Comparison of ENCODE assay signal across 10 cellular contexts in genomic region chr14:65791551-65791981, GRCh38.
DNase-seq lines count a peak whose midpoint lies in the region; ATAC-seq, FAIRE-seq and TF ChIP-seq lines count a peak whose summit lies in the region.
"Had no signal": no experiment of that assay in that cellular context is flagged by ENCODE, and none has a peak within 500 bp of the region (broad histone marks: within the 10 kb centered on the region; RNA-seq: fewer than 3 reads in every experiment).

No MANE protein-coding gene starts in this region.

- POLR2A ChIA-PET in CD8-positive, alpha-beta T cell (lab: Charles Lee), result no interaction called here
- POLR2A ChIA-PET in GM12878 (lab: Charles Lee), result no interaction called here

- no peaks in the 10 kb centered on the region for H3K36me3 ChIP-seq in CD8-positive, alpha-beta T cell (ENCODE audit: insufficient read depth, low read length)
- H3K36me3 ChIP-seq in GM12878 (ENCODE audit: control insufficient read depth in 2 of 2, insufficient read depth in 2 of 2, low read length in 1 of 2) (no peaks in the 10 kb centered on the region), mucosa of descending colon (ENCODE audit: low read depth) (no peaks in the 10 kb centered on the region)
- H3K36me3 ChIP-seq: sigmoid colon had no signal

- ATAC-seq in CD8-positive, alpha-beta T cell, result peak; percentile 69
- ATAC-seq in GM12878 (peak; percentile 37; the same call in 2 of the 3 replicates), mucosa of descending colon (peak; percentile 28)

- H3K27me3 Mint-ChIP-seq in CD8-positive, alpha-beta T cell (ENCODE audit: low read depth), result peaks cover 8% of the 10 kb centered on the region

- no peaks in the 10 kb centered on the region for H3K4me1 Mint-ChIP-seq in CD8-positive, alpha-beta T cell (ENCODE audit: low read depth)

- no TSS peak for BruUV-seq in GM12878 (replicated peaks; lab: Mats Ljungman, UMichigan)

- SMC1A ChIA-PET in GM12878 (lab: Charles Lee; ENCODE audit: uncharacterized antibody, unreplicated experiment), result no interaction called here

- intact Hi-C loops in CD8-positive, alpha-beta T cell (cut with DNase I, micrococcal nuclease), result no loop called here
- intact Hi-C loops in GM12878 (cut with micrococcal nuclease; ENCODE audit: unreplicated experiment) (no loop called here), mucosa of descending colon (cut with DNase I, micrococcal nuclease) (no loop called here)

- H3K9me3 Mint-ChIP-seq in CD8-positive, alpha-beta T cell, result no peaks in the 10 kb centered on the region

- in situ Hi-C loops in GM12878 (cut with MboI), result no loop called here

- peaks cover 3% of the 10 kb centered on the region for H3K4me1 ChIP-seq in CD8-positive, alpha-beta T cell (ENCODE audit: insufficient read depth, low read length)
- no peaks in the 10 kb centered on the region for H3K4me1 ChIP-seq in GM12878 (ENCODE audit: control insufficient read depth, insufficient read depth, low read length)
- no peaks in the 10 kb centered on the region for H3K4me1 ChIP-seq in mucosa of descending colon (ENCODE audit: low read depth)
- H3K4me1 ChIP-seq: sigmoid colon had no signal

- no peaks in the 10 kb centered on the region for H3K36me3 Mint-ChIP-seq in CD8-positive, alpha-beta T cell

- 25% methylated on average over 4 of the region's 4 CpGs for WGBS in GM12878 (ENCODE audit: insufficient coverage, insufficient replicate concordance, low lambda C conversion rate, missing lambda C conversion rate)

- H2AFZ ChIP-seq in GM12878 (ENCODE audit: control insufficient read depth, low read depth, low read length), result no peak overlapping the region

- H3K4me3 Mint-ChIP-seq in CD8-positive, alpha-beta T cell, result no peak overlapping the region

- CTCF ChIA-PET in CD8-positive, alpha-beta T cell (lab: Charles Lee), result interaction anchor here (1.7 kb wide), 1 partner anchor 168 kb away, joined by 4 read pairs; no protein-coding TSS in a partner anchor
- CTCF ChIA-PET in GM12878 (lab: Yijun Ruan, JAX), result interaction anchor here (1.6 kb wide), 1 partner anchor 33 kb away, joined by 4 read pairs; no protein-coding TSS in a partner anchor

- no peaks in the 10 kb centered on the region for H3K79me2 ChIP-seq in GM12878 (ENCODE audit: control insufficient read depth, insufficient read depth, low read length)

- no peak overlapping the region for H3K27ac ChIP-seq in CD8-positive, alpha-beta T cell (ENCODE audit: low read depth, low read length)
- H3K27ac ChIP-seq in GM12878 (ENCODE audit: control insufficient read depth, insufficient read depth), result no peak overlapping the region
- H3K27ac ChIP-seq: sigmoid colon had no signal

- DNase-seq in CD8-positive, alpha-beta T cell, result peak in 1 of 7 experiments; percentile 37
- DNase-seq in HS-5 (ENCODE audit: low read depth) (peak; percentile 84), GM12878 (ENCODE audit: low read depth, low spot score) (peak; percentile 5), mucosa of descending colon (no peak), NOMO-1 treated with dmso at 0.1 percent for 144 hours (lab: John Stamatoyannopoulos, UW; ENCODE audit: unreplicated experiment) (no peak), NCI-H2107 treated with DMSO at 0.1 percent for 48 hours (lab: John Stamatoyannopoulos, UW; ENCODE audit: unreplicated experiment) (no peak), NCI-H1694 (lab: John Stamatoyannopoulos, UW) (no peak)
- DNase-seq in activated CD4-positive, alpha-beta T cell treated with anti-CD3 and anti-CD28 coated beads, Interleukin-2, amount 50 U/mL, for 1 hour, result no peak
- DNase-seq: activated T-cell treated with anti-CD3 and anti-CD28 coated beads for 4 hours, sigmoid colon had no signal

- H4K20me1 ChIP-seq in GM12878 (ENCODE audit: control insufficient read depth, insufficient read depth), result no peaks in the 10 kb centered on the region

- TF ChIP-seq RAD21 in GM12878 (IDR thresholded peaks at IDR 0.05; ENCODE audit: insufficient read depth, low read depth, low read length), result no peak

- H3K27ac Mint-ChIP-seq in CD8-positive, alpha-beta T cell, result no peak overlapping the region

- TF ChIP-seq POLR2A in GM12878 (IDR thresholded peaks at IDR 0.05; ENCODE audit: low read depth, low read length), result no peak

- no peaks in the 10 kb centered on the region for H3K9me3 ChIP-seq in CD8-positive, alpha-beta T cell (ENCODE audit: low read length)
- H3K9me3 ChIP-seq in GM12878 (replicated peaks; ENCODE audit: control insufficient read depth, insufficient read depth, low read length) (no peaks in the 10 kb centered on the region; the same call in 2 of the 3 replicates), mucosa of descending colon (no peaks in the 10 kb centered on the region)
- H3K9me3 ChIP-seq: sigmoid colon had no signal

- no peak overlapping the region for H3K4me3 ChIP-seq in CD8-positive, alpha-beta T cell (ENCODE audit: low read depth, low read length)
- H3K4me3 ChIP-seq in GM12878 (no peak overlapping the region), mucosa of descending colon (no peak overlapping the region)
- H3K4me3 ChIP-seq: sigmoid colon had no signal

- no peaks in the 10 kb centered on the region for H3K27me3 ChIP-seq in CD8-positive, alpha-beta T cell (ENCODE audit: insufficient read depth, low read length)
- no peaks in the 10 kb centered on the region for H3K27me3 ChIP-seq in GM12878 (replicated peaks in 1 of 2; ENCODE audit: control insufficient read depth in 2 of 2, insufficient read depth in 2 of 2, low read length in 1 of 2)
- H3K27me3 ChIP-seq: sigmoid colon had no signal

- TF ChIP-seq EP300 in GM12878 (IDR thresholded peaks at IDR 0.05; ENCODE audit: borderline replicate concordance in 1 of 2, control insufficient read depth in 1 of 2, low read depth in 2 of 2, low read length in 2 of 2), result no peak

- TF ChIP-seq CTCF in CD8-positive, alpha-beta T cell (IDR thresholded peaks at IDR 0.05), result no peak
- TF ChIP-seq CTCF in GM12878 (IDR thresholded peaks at IDR 0.05 in 2 of 3, conservative IDR thresholded peaks at IDR 0.05 in 1 of 3; ENCODE audit: control insufficient read depth in 2 of 3, extremely low read depth in 1 of 3, insufficient read depth in 1 of 3, low read depth in 3 of 3, low read length in 3 of 3) (no peak), mucosa of descending colon (IDR thresholded peaks at IDR 0.05) (no peak)

- no peak overlapping the region for H3K9ac ChIP-seq in GM12878 (ENCODE audit: control insufficient read depth, insufficient read depth, low read length)

- RAD21 ChIA-PET in GM12878 (lab: Charles Lee; ENCODE audit: unreplicated experiment), result no interaction called here

- peak; percentile 96 for FAIRE-seq in GM12878 (lab: Jason Lieb, UNC)

- H3K4me2 ChIP-seq in GM12878 (ENCODE audit: control insufficient read depth, insufficient read depth), result no peak overlapping the region

TF ChIP-seq in GM12878, 131 proteins besides CTCF, POLR2A, EP300 and RAD21 (continues in another document):
- TF ChIP-seq SMAD1 (IDR thresholded peaks at IDR 0.05; ENCODE audit: low read depth, partially characterized antibody) (no peak), ZNF207 (IDR thresholded peaks at IDR 0.05; ENCODE audit: borderline replicate concordance) (no peak), FOXK2 (IDR thresholded peaks at IDR 0.05) (no peak), EED (IDR thresholded peaks at IDR 0.05; ENCODE audit: low read depth) (peak; percentile 16; the same call in 1 of the 2 replicates), FOS (IDR thresholded peaks at IDR 0.05; ENCODE audit: borderline replicate concordance, extremely low read depth, insufficient read length) (no peak), SMAD5 (IDR thresholded peaks at IDR 0.05; ENCODE audit: low read depth) (no peak), PAX5 (IDR thresholded peaks at IDR 0.05; ENCODE audit: borderline replicate concordance, low read depth, low read length) (peak; percentile 63; the same call in 1 of the 2 replicates), TCF12 (IDR thresholded peaks at IDR 0.05; ENCODE audit: low read depth, low read length) (peak; percentile 32; the same call in 1 of the 2 replicates), BACH1 (IDR thresholded peaks at IDR 0.05; ENCODE audit: borderline replicate concordance) (no peak), TCF3 (IDR thresholded peaks at IDR 0.05; ENCODE audit: borderline replicate concordance, insufficient read depth, low read depth, low read length) (peak; percentile 64; the same call in 1 of the 2 replicates), SP1 (IDR thresholded peaks at IDR 0.05; ENCODE audit: low read depth, low read length) (no peak), ZNF217 (IDR thresholded peaks at IDR 0.05) (no peak), NFYA (IDR thresholded peaks at IDR 0.05; ENCODE audit: borderline replicate concordance, low read depth, low read length) (no peak), MEF2A (IDR thresholded peaks at IDR 0.05; ENCODE audit: insufficient read depth, low read depth, low read length) (no peak), CEBPB (IDR thresholded peaks at IDR 0.05; ENCODE audit: borderline replicate concordance in 1 of 2, low read depth in 2 of 2, low read length in 2 of 2) (no peak), JUNB (IDR thresholded peaks at IDR 0.05) (no peak), RUNX3 (IDR thresholded peaks at IDR 0.05; ENCODE audit: low read length) (peak; percentile 72), RCOR1 (conservative IDR thresholded peaks at IDR 0.05; ENCODE audit: low read depth, low read length) (no peak), SREBF1 (IDR thresholded peaks at IDR 0.05; ENCODE audit: low read length) (no peak)
- TF ChIP-seq, protein P1, sequence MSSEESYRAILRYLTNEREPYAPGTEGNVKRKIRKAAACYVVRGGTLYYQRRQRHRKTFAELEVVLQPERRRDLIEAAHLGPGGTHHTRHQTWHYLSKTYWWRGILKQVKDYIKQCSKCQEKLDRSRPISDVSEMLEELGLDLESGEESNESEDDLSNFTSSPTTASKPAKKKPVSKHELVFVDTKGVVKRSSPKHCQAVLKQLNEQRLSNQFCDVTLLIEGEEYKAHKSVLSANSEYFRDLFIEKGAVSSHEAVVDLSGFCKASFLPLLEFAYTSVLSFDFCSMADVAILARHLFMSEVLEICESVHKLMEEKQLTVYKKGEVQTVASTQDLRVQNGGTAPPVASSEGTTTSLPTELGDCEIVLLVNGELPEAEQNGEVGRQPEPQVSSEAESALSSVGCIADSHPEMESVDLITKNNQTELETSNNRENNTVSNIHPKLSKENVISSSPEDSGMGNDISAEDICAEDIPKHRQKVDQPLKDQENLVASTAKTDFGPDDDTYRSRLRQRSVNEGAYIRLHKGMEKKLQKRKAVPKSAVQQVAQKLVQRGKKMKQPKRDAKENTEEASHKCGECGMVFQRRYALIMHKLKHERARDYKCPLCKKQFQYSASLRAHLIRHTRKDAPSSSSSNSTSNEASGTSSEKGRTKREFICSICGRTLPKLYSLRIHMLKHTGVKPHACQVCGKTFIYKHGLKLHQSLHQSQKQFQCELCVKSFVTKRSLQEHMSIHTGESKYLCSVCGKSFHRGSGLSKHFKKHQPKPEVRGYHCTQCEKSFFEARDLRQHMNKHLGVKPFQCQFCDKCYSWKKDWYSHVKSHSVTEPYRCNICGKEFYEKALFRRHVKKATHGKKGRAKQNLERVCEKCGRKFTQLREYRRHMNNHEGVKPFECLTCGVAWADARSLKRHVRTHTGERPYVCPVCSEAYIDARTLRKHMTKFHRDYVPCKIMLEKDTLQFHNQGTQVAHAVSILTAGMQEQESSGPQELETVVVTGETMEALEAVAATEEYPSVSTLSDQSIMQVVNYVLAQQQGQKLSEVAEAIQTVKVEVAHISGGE (CRISPR knock-in tag; IDR thresholded peaks at IDR 0.05), result no peak

Comparison
In these comparisons a context has a peak if more than half of its experiments do, and no peak if none do; other contexts are left out.
1. DNase-seq: peak in HS-5 (single experiment) and GM12878 (single experiment); none in mucosa of descending colon (0 of 3), NOMO-1 treated with dmso at 0.1 percent for 144 hours (single experiment), NCI-H2107 treated with DMSO at 0.1 percent for 48 hours (single experiment), activated CD4-positive, alpha-beta T cell treated with anti-CD3 and anti-CD28 coated beads, Interleukin-2, amount 50 U/mL, for 1 hour (single experiment) and NCI-H1694 (single experiment).
2. Peak in every context shown above with its lines, with median percentiles within 50 percentile points of each other: ATAC-seq.